Comparison of ENCODE assay signal across 14 cellular contexts in the genomic region with DNA sequence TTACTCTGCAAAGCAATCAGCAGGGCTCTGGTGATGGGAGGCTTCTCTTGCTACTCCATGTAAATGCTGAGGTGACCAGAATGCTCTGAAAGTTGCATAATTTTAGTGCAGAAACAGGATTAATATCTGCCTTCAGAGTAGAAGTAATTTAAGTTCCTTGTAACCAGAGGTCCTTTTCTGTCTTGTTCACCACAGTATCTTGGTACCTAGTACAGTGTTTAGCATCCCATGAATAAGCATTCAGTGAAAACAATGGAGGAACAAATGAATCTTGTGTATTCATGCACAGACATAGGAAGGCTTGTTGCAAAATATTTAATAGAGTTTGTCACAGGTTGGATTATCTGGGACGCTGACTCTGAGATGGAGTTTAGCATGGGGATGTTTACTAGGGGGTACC.
DNase-seq lines count a peak whose midpoint lies in the region; ATAC-seq and TF ChIP-seq lines count a peak whose summit lies in the region.
"Had no signal": no experiment of that assay in that cellular context is flagged by ENCODE, and none has a peak within 500 bp of the region (broad histone marks: within the 10 kb centered on the region; RNA-seq: fewer than 3 reads in every experiment).

No MANE protein-coding gene starts in this region.

- DNase-seq in chondrocyte (ENCODE audit: low spot score), result no peak
- peak; percentile 80 for DNase-seq in pons (ENCODE audit: low spot score)
- DNase-seq in GM03348 (ENCODE audit: low spot score), result no peak
- no peak for DNase-seq in NCI-H2029 (lab: John Stamatoyannopoulos, UW)
- DNase-seq: ACHN; BE2C; C1 segment of cervical spinal cord; CD4-positive, CD25-positive, alpha-beta regulatory T cell; CD8-positive, alpha-beta memory T cell; COR-L47; DMS 273 treated with DMSO at 0.1 percent for 48 hours had no signal

- ATAC-seq in GM21529 (IDR thresholded peaks at IDR 0.05; ENCODE audit: unreplicated experiment), result no peak

- peaks cover 67% of the 10 kb centered on the region for H3K4me1 Mint-ChIP-seq in chondrocyte (ENCODE audit: low read depth)
- H3K4me1 Mint-ChIP-seq: CD4-positive, CD25-positive, alpha-beta regulatory T cell; CD8-positive, alpha-beta memory T cell had no signal

- H3K36me3 Mint-ChIP-seq in chondrocyte (ENCODE audit: low read depth), result peaks cover 47% of the 10 kb centered on the region
- H3K36me3 Mint-ChIP-seq: CD4-positive, CD25-positive, alpha-beta regulatory T cell; CD8-positive, alpha-beta memory T cell had no signal

- no peaks in the 10 kb centered on the region for H3K27me3 Mint-ChIP-seq in chondrocyte (ENCODE audit: low read depth)
- H3K27me3 Mint-ChIP-seq: CD4-positive, CD25-positive, alpha-beta regulatory T cell; CD8-positive, alpha-beta memory T cell had no signal

- H3K9me3 Mint-ChIP-seq in chondrocyte (ENCODE audit: low read depth), result no peaks in the 10 kb centered on the region

- TF ChIP-seq CTCF in chondrocyte (IDR thresholded peaks at IDR 0.05), result no peak

- peak overlapping the region; percentile 76 for H3K27ac Mint-ChIP-seq in chondrocyte (ENCODE audit: unreplicated experiment)
- H3K27ac Mint-ChIP-seq: CD4-positive, CD25-positive, alpha-beta regulatory T cell; CD8-positive, alpha-beta memory T cell had no signal

- peak overlapping the region; percentile 13 for H3K27ac ChIP-seq in angular gyrus (ENCODE audit: low read depth, low read length)
- H3K27ac ChIP-seq: HL-60 had no signal

- no peak overlapping the region for H3K4me3 Mint-ChIP-seq in chondrocyte (ENCODE audit: unreplicated experiment)
- H3K4me3 Mint-ChIP-seq: CD4-positive, CD25-positive, alpha-beta regulatory T cell; CD8-positive, alpha-beta memory T cell had no signal
